Comparison of ENCODE assay signal across 8 cellular contexts in genomic region chr7:102306916-102307677, GRCh38. TPM values are rescaled to one million over a fixed set of nuclear protein-coding genes. Genes with fewer than 3 reads are reported as not detected.
DNase-seq lines count a peak whose midpoint lies in the region; ATAC-seq and TF ChIP-seq lines count a peak whose summit lies in the region.

No MANE protein-coding gene starts in this region.

- H3K4me2 ChIP-seq in hepatocyte, result peak overlapping the region; percentile 60

- CTCF ChIA-PET in activated CD8-positive, alpha-beta memory T cell treated with anti-CD3 and anti-CD28 coated beads, Interleukin-2, amount 10 ng/mL, durations not matched to agents 7 days and 5 days (lab: Charles Lee), result no interaction called here
- CTCF ChIA-PET in activated B cell treated with CpG ODN at 0.5 μM for 24 hours (lab: Charles Lee), result interaction anchor here (0.9 to 2.0 kb wide), 4 partner anchors 16 to 84 kb away, joined by 3 to 10 read pairs (median 6); partner anchors contain the start of gene SH2B2

- H3K36me3 ChIP-seq in hepatocyte (replicated peaks; ENCODE audit: insufficient read depth, low read depth), result no peaks in the 10 kb centered on the region

- H3K4me3 ChIP-seq in Jurkat, Clone E6-1 (ENCODE audit: low read length), result no peak overlapping the region
- no peak overlapping the region for H3K4me3 ChIP-seq in hepatocyte

- TF ChIP-seq CTCF in activated B cell treated with CpG ODN at 0.5 μM for 24 hours (IDR thresholded peaks at IDR 0.05), result no peak
- no peak for TF ChIP-seq CTCF in hepatocyte (IDR thresholded peaks at IDR 0.05; ENCODE audit: poor library complexity)

- H3K9me3 ChIP-seq in hepatocyte (ENCODE audit: low read depth), result no peaks in the 10 kb centered on the region

- H3K9me3 Mint-ChIP-seq in activated CD8-positive, alpha-beta memory T cell treated with anti-CD3 and anti-CD28 coated beads, Interleukin-2, amount 10 ng/mL, durations not matched to agents 7 days and 5 days (ENCODE audit: low read depth), result no peaks in the 10 kb centered on the region
- no peaks in the 10 kb centered on the region for H3K9me3 Mint-ChIP-seq in activated B cell treated with CpG ODN at 0.5 μM for 24 hours
- no peaks in the 10 kb centered on the region for H3K9me3 Mint-ChIP-seq in stimulated activated memory B cell treated with anti-CD40 and anti-IgM and Interleukin-4, amounts not matched to agents 10 μg/mL and 1 μg/mL and 100 μg/mL, for 72 hours

- no peaks in the 10 kb centered on the region for H3K27me3 Mint-ChIP-seq in activated CD8-positive, alpha-beta memory T cell treated with anti-CD3 and anti-CD28 coated beads, Interleukin-2, amount 10 ng/mL, durations not matched to agents 7 days and 5 days
- no peaks in the 10 kb centered on the region for H3K27me3 Mint-ChIP-seq in activated B cell treated with CpG ODN at 0.5 μM for 24 hours
- H3K27me3 Mint-ChIP-seq in stimulated activated memory B cell treated with anti-CD40 and anti-IgM and Interleukin-4, amounts not matched to agents 10 μg/mL and 1 μg/mL and 100 μg/mL, for 72 hours, result no peaks in the 10 kb centered on the region

- WGBS in hepatocyte (ENCODE audit: low lambda C conversion rate, missing lambda C conversion rate), result 39% methylated on average over 17 of the region's 17 CpGs

- POLR2A ChIA-PET in activated B cell treated with CpG ODN at 0.5 μM for 24 hours (lab: Charles Lee), result interaction anchor here (0.6 to 8.3 kb wide), 16 partner anchors 9 to 286 kb away, joined by 3 to 180 read pairs (median 5); partner anchors contain the start of genes PRKRIP1 and SH2B2

- H4K20me1 ChIP-seq in hepatocyte (ENCODE audit: insufficient read depth, poor library complexity, severe bottlenecking), result no peaks in the 10 kb centered on the region

- no peak overlapping the region for H3K4me3 Mint-ChIP-seq in activated CD8-positive, alpha-beta memory T cell treated with anti-CD3 and anti-CD28 coated beads, Interleukin-2, amount 10 ng/mL, durations not matched to agents 7 days and 5 days
- peak overlapping the region; percentile 74 for H3K4me3 Mint-ChIP-seq in activated B cell treated with CpG ODN at 0.5 μM for 24 hours
- H3K4me3 Mint-ChIP-seq in stimulated activated memory B cell treated with anti-CD40 and anti-IgM and Interleukin-4, amounts not matched to agents 10 μg/mL and 1 μg/mL and 100 μg/mL, for 72 hours, result peak overlapping the region; percentile 69

- peak; percentile 70 for DNase-seq in activated CD8-positive, alpha-beta memory T cell treated with anti-CD3 and anti-CD28 coated beads, Interleukin-2, amount 10 ng/mL, durations not matched to agents 7 days and 5 days
- no peak for DNase-seq in activated CD8-positive, alpha-beta memory T cell treated with anti-CD3 and anti-CD28 coated beads, Interleukin-2, amount 50 U/mL, for 4 hours
- peak; percentile 62 for DNase-seq in Jurkat, Clone E6-1 (ENCODE audit: low read depth, low spot score)
- DNase-seq in activated B cell treated with CpG ODN at 0.5 μM for 24 hours (peak; percentile 80), hepatocyte (ENCODE audit: low spot score) (peak; percentile 65), AG08396 (ENCODE audit: low spot score) (no peak)

- peak; percentile 76 for ATAC-seq in activated CD8-positive, alpha-beta memory T cell treated with anti-CD3 and anti-CD28 coated beads, Interleukin-2, amount 10 ng/mL, durations not matched to agents 7 days and 5 days
- ATAC-seq in GM21737 (IDR thresholded peaks at IDR 0.05; ENCODE audit: unreplicated experiment) (peak; percentile 79), activated B cell treated with CpG ODN at 0.5 μM for 24 hours (ENCODE audit: low read depth) (peak; percentile 88)
- peak; percentile 91 for ATAC-seq in stimulated activated memory B cell treated with anti-CD40 and anti-IgM and Interleukin-4, amounts not matched to agents 10 μg/mL and 1 μg/mL and 100 μg/mL, for 72 hours

- H3K4me1 Mint-ChIP-seq in activated CD8-positive, alpha-beta memory T cell treated with anti-CD3 and anti-CD28 coated beads, Interleukin-2, amount 10 ng/mL, durations not matched to agents 7 days and 5 days, result peaks cover 16% of the 10 kb centered on the region
- H3K4me1 Mint-ChIP-seq in activated B cell treated with CpG ODN at 0.5 μM for 24 hours, result peaks cover 85% of the 10 kb centered on the region
- peaks cover 82% of the 10 kb centered on the region for H3K4me1 Mint-ChIP-seq in stimulated activated memory B cell treated with anti-CD40 and anti-IgM and Interleukin-4, amounts not matched to agents 10 μg/mL and 1 μg/mL and 100 μg/mL, for 72 hours

- H3K36me3 Mint-ChIP-seq in activated CD8-positive, alpha-beta memory T cell treated with anti-CD3 and anti-CD28 coated beads, Interleukin-2, amount 10 ng/mL, durations not matched to agents 7 days and 5 days, result no peaks in the 10 kb centered on the region
- H3K36me3 Mint-ChIP-seq in activated B cell treated with CpG ODN at 0.5 μM for 24 hours (ENCODE audit: low read depth), result peaks cover 25% of the 10 kb centered on the region
- H3K36me3 Mint-ChIP-seq in stimulated activated memory B cell treated with anti-CD40 and anti-IgM and Interleukin-4, amounts not matched to agents 10 μg/mL and 1 μg/mL and 100 μg/mL, for 72 hours, result peaks cover 36% of the 10 kb centered on the region

- peaks cover 11% of the 10 kb centered on the region for H3K4me1 ChIP-seq in hepatocyte (ENCODE audit: insufficient read depth)

- H3K9me2 ChIP-seq in hepatocyte (replicated peaks; ENCODE audit: insufficient read depth), result no peaks in the 10 kb centered on the region

- H3K27ac Mint-ChIP-seq in activated CD8-positive, alpha-beta memory T cell treated with anti-CD3 and anti-CD28 coated beads, Interleukin-2, amount 10 ng/mL, durations not matched to agents 7 days and 5 days, result peak overlapping the region; percentile 70
- H3K27ac Mint-ChIP-seq in activated B cell treated with CpG ODN at 0.5 μM for 24 hours, result peak overlapping the region; percentile 92
- H3K27ac Mint-ChIP-seq in stimulated activated memory B cell treated with anti-CD40 and anti-IgM and Interleukin-4, amounts not matched to agents 10 μg/mL and 1 μg/mL and 100 μg/mL, for 72 hours, result peak overlapping the region; percentile 88

- H2AFZ ChIP-seq in hepatocyte, result no peak overlapping the region

- H3K27ac ChIP-seq in hepatocyte, result no peak overlapping the region

- no peaks in the 10 kb centered on the region for H3K27me3 ChIP-seq in hepatocyte

- no peaks in the 10 kb centered on the region for H3K79me2 ChIP-seq in hepatocyte

- intact Hi-C loops in activated B cell treated with CpG ODN at 0.5 μM for 24 hours (cut with micrococcal nuclease), result loop anchor here (1.0 to 5.0 kb wide), 5 partner anchors 14 to 89 kb away; partner anchors contain the start of gene PRKRIP1

RNA-seq across cellular contexts. Expression of gene SH2B2, which starts 20.4 kb away (rescaled TPM):
- total RNA-seq in activated CD8-positive, alpha-beta memory T cell treated with anti-CD3 and anti-CD28 coated beads, Interleukin-2, amount 10 ng/mL, durations not matched to agents 7 days and 5 days, result 1 to 10 TPM; 1.3 TPM
- polyA plus RNA-seq in Jurkat, Clone E6-1 (2012; ENCODE audit: insufficient read depth, insufficient read length), result 5.2 TPM
- 28.2 and 32.1 TPM in 2 replicates for total RNA-seq in activated B cell treated with CpG ODN at 0.5 μM for 24 hours
- 3.2 and 3.8 TPM in 2 replicates for total RNA-seq in hepatocyte
- polyA plus RNA-seq in hepatocyte, result 6.7 and 7.1 TPM in 2 replicates

RNA-seq across cellular contexts. Expression of gene SPDYE6, which starts 49.1 kb away (rescaled TPM):
- total RNA-seq in activated CD8-positive, alpha-beta memory T cell treated with anti-CD3 and anti-CD28 coated beads, Interleukin-2, amount 10 ng/mL, durations not matched to agents 7 days and 5 days, result not detected
- polyA plus RNA-seq in Jurkat, Clone E6-1 (2012; ENCODE audit: insufficient read depth, insufficient read length), result 1.0 TPM
- total RNA-seq in activated B cell treated with CpG ODN at 0.5 μM for 24 hours (not detected in 2 replicates), hepatocyte (not detected in 2 replicates)
- 0.68 and 1.0 TPM in 2 replicates for polyA plus RNA-seq in hepatocyte

Comparison
In these comparisons a context has a peak if more than half of its experiments do, and no peak if none do; other contexts are left out.
1. DNase-seq: peak in activated CD8-positive, alpha-beta memory T cell treated with anti-CD3 and anti-CD28 coated beads, Interleukin-2, amount 10 ng/mL, durations not matched to agents 7 days and 5 days (single experiment), Jurkat, Clone E6-1 (single experiment), activated B cell treated with CpG ODN at 0.5 μM for 24 hours (single experiment) and hepatocyte (single experiment); none in activated CD8-positive, alpha-beta memory T cell treated with anti-CD3 and anti-CD28 coated beads, Interleukin-2, amount 50 U/mL, for 4 hours (single experiment) and AG08396 (single experiment).
2. Peak in every context shown above with its lines, with median percentiles within 50 percentile points of each other: ATAC-seq and H3K27ac Mint-ChIP-seq.